ENCODE assay signal across 11 cellular contexts in genomic region chr10:86599729-86600128, GRCh38. TPM values are rescaled to one million over a fixed set of nuclear protein-coding genes. Genes with fewer than 3 reads are reported as not detected.
DNase-seq lines count a peak whose midpoint lies in the region; ATAC-seq and TF ChIP-seq lines count a peak whose summit lies in the region.
"Had no signal": no experiment of that assay in that cellular context is flagged by ENCODE, and none has a peak within 500 bp of the region (broad histone marks: within the 10 kb centered on the region; RNA-seq: fewer than 3 reads in every experiment).

No MANE protein-coding gene starts in this region.

- H3K27ac ChIP-seq in HUES48 (ENCODE audit: low read depth, low read length) = peak overlapping the region; percentile 26
- H3K27ac ChIP-seq in foreskin keratinocyte = no peak overlapping the region

- H3K27me3 ChIP-seq in HUES48 (ENCODE audit: control insufficient read depth, insufficient read depth, low read length) (no peaks in the 10 kb centered on the region), foreskin keratinocyte (no peaks in the 10 kb centered on the region), BE2C (no peaks in the 10 kb centered on the region)

- peaks cover 11% of the 10 kb centered on the region for H3K4me1 ChIP-seq in HUES48 (ENCODE audit: control insufficient read depth, insufficient read depth, low read length)
- H3K4me1 ChIP-seq in foreskin keratinocyte = no peaks in the 10 kb centered on the region
- no peaks in the 10 kb centered on the region for H3K4me1 ChIP-seq in BE2C

- TF ChIP-seq CTCF in foreskin keratinocyte (conservative IDR thresholded peaks at IDR 0.05) (no peak), BE2C (IDR thresholded peaks at IDR 0.05; ENCODE audit: low read depth, low read length) (no peak)

- H3K9me3 ChIP-seq in HUES48 (ENCODE audit: control insufficient read depth, insufficient read depth, low read length) = no peaks in the 10 kb centered on the region
- H3K9me3 ChIP-seq in BE2C = no peaks in the 10 kb centered on the region

- no peak overlapping the region; the same call in 1 of the 2 replicates for H3K4me3 ChIP-seq in HUES48 (ENCODE audit: low read depth, low read length)
- no peak overlapping the region for H3K4me3 ChIP-seq in BE2C (ENCODE audit: low read depth, low read length)

- ATAC-seq in GM21367 (IDR thresholded peaks at IDR 0.05; ENCODE audit: unreplicated experiment) = peak; percentile 92
- peak; percentile 78 for ATAC-seq in foreskin keratinocyte

- no peaks in the 10 kb centered on the region for H3K36me3 ChIP-seq in HUES48 (ENCODE audit: control insufficient read depth, insufficient read depth, low read length)
- no peaks in the 10 kb centered on the region for H3K36me3 ChIP-seq in BE2C

- DNase-seq in ELF-1 (ENCODE audit: low read depth, low spot score) = peak; percentile 61
- no peak for DNase-seq in foreskin keratinocyte
- no peak for DNase-seq in BE2C
- DNase-seq in stimulated activated CD8-positive, alpha-beta memory T cell treated with anti-CD3 and anti-CD28 coated beads, Interleukin-4, amount 100 ng/mL, for 48 hours = no peak
- no peak for DNase-seq in COLO668 (lab: John Stamatoyannopoulos, UW; ENCODE audit: unreplicated experiment)
- no peak for DNase-seq in medulla oblongata (ENCODE audit: extremely low spot score)

- H3K9ac ChIP-seq in HUES48 (ENCODE audit: low read depth, low read length) = no peak overlapping the region

RNA-seq across cellular contexts. Expression of gene OPN4, which starts 54.6 kb away (rescaled TPM):
- not detected in 2 replicates for total RNA-seq in foreskin keratinocyte
- not detected in 2 replicates for polyA plus RNA-seq in foreskin keratinocyte
- not detected for polyA plus RNA-seq in BE2C (2012; ENCODE audit: insufficient read depth, insufficient read length, low read depth)
- total RNA-seq: glomerular endothelial cell, NCI-H460, skeletal muscle tissue had no signal
